ENCODE assay signal across 2 cellular contexts in the genomic region with DNA sequence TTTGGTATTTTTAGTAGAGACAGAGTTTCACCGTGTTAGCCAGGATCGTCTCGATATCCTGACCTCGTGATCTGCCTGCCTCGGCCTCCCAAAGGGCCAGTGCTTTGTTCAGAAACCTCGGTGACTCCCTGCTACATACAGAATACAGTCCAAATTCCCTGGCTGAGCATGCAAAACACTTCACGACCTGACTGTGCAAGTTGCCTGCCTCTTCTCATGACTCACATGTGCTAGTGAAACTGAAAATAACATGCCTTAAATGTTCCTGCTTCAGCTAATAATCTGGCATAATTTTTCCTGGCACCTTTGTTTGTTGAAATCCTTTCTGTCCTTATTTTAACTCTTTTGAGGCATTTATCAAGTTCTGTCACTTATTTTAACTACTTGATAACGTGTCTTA.
TF ChIP-seq lines count a peak whose summit lies in the region.

No MANE protein-coding gene starts in this region.

TF ChIP-seq in K562, 482 proteins besides CTCF, POLR2A, EP300 and RAD21:
- TF ChIP-seq, protein P1, sequence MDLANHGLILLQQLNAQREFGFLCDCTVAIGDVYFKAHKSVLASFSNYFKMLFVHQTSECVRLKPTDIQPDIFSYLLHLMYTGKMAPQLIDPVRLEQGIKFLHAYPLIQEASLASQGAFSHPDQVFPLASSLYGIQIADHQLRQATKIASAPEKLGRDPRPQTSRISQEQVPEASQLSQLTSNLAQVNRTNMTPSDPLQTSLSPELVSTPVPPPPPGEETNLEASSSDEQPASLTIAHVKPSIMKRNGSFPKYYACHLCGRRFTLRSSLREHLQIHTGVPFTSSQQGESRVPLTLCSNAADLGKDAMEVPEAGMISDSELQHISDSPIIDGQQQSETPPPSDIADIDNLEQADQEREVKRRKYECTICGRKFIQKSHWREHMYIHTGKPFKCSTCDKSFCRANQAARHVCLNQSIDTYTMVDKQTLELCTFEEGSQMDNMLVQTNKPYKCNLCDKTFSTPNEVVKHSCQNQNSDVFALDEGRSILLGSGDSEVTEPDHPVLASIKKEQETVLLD (IDR thresholded peaks at IDR 0.05), result no peak
- TF ChIP-seq ZNF764 (CRISPR knock-in tag; IDR thresholded peaks at IDR 0.05; ENCODE audit: low read depth) (no peak), SNAPC5 (CRISPR knock-in tag; IDR thresholded peaks at IDR 0.05) (no peak), ZNF197 (CRISPR knock-in tag; IDR thresholded peaks at IDR 0.05; ENCODE audit: low read depth) (no peak), E2F5 (CRISPR knock-in tag; IDR thresholded peaks at IDR 0.05) (no peak), TFE3 (CRISPR knock-in tag; IDR thresholded peaks at IDR 0.05) (no peak), MEIS2 (IDR thresholded peaks at IDR 0.05; ENCODE audit: partially characterized antibody) (no peak), BACH1 (tag; IDR thresholded peaks at IDR 0.05) (no peak), RB1 (IDR thresholded peaks at IDR 0.05; ENCODE audit: low read depth) (no peak), ZBTB8A (IDR thresholded peaks at IDR 0.05; ENCODE audit: partially characterized antibody) (no peak), TRIM28 (IDR thresholded peaks at IDR 0.05) (no peak), CREBBP (IDR thresholded peaks at IDR 0.05; ENCODE audit: low read depth, low read length) (no peak), IFI16 (CRISPR knock-in tag; IDR thresholded peaks at IDR 0.05) (no peak), PHTF2 (CRISPR knock-in tag; IDR thresholded peaks at IDR 0.05) (no peak)
- TF ChIP-seq, protein P2, sequence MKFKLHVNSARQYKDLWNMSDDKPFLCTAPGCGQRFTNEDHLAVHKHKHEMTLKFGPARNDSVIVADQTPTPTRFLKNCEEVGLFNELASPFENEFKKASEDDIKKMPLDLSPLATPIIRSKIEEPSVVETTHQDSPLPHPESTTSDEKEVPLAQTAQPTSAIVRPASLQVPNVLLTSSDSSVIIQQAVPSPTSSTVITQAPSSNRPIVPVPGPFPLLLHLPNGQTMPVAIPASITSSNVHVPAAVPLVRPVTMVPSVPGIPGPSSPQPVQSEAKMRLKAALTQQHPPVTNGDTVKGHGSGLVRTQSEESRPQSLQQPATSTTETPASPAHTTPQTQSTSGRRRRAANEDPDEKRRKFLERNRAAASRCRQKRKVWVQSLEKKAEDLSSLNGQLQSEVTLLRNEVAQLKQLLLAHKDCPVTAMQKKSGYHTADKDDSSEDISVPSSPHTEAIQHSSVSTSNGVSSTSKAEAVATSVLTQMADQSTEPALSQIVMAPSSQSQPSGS (CRISPR knock-in tag; IDR thresholded peaks at IDR 0.05), result no peak

TF ChIP-seq in GM23338, 12 proteins besides CTCF, POLR2A, EP300 and RAD21:
- TF ChIP-seq JUNB (IDR thresholded peaks at IDR 0.05; ENCODE audit: unreplicated experiment), result no peak
- TF ChIP-seq, protein P3, sequence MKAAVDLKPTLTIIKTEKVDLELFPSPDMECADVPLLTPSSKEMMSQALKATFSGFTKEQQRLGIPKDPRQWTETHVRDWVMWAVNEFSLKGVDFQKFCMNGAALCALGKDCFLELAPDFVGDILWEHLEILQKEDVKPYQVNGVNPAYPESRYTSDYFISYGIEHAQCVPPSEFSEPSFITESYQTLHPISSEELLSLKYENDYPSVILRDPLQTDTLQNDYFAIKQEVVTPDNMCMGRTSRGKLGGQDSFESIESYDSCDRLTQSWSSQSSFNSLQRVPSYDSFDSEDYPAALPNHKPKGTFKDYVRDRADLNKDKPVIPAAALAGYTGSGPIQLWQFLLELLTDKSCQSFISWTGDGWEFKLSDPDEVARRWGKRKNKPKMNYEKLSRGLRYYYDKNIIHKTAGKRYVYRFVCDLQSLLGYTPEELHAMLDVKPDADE (IDR thresholded peaks at IDR 0.05), result no peak
- no peak for TF ChIP-seq EZH2phosphoT487 (IDR thresholded peaks at IDR 0.05; ENCODE audit: unreplicated experiment)
- TF ChIP-seq ZNF331 (CRISPR knock-in tag; IDR thresholded peaks at IDR 0.05; ENCODE audit: low read depth), result no peak
- no peak for TF ChIP-seq POLR2AphosphoS5 (IDR thresholded peaks at IDR 0.05; ENCODE audit: low read depth)
- TF ChIP-seq NANOG (IDR thresholded peaks at IDR 0.05; ENCODE audit: borderline replicate concordance), result no peak
- no peak for TF ChIP-seq EZH2 (IDR thresholded peaks at IDR 0.05; ENCODE audit: low read depth, unreplicated experiment)
- TF ChIP-seq STAT1 (IDR thresholded peaks at IDR 0.05; ENCODE audit: unreplicated experiment), result no peak
- TF ChIP-seq ZNF114 (CRISPR knock-in tag; IDR thresholded peaks at IDR 0.05), result no peak
- TF ChIP-seq ZNF462 (CRISPR knock-in tag; IDR thresholded peaks at IDR 0.05), result no peak
- no peak for TF ChIP-seq CREB1 (CRISPR knock-in tag; IDR thresholded peaks at IDR 0.05; ENCODE audit: low read depth)
- no peak for TF ChIP-seq REST (IDR thresholded peaks at IDR 0.05; ENCODE audit: unreplicated experiment)
TF ChIP-seq in GM23338: peak in this region for 0.
